Comparison of ENCODE assay signal across 26 cellular contexts in the genomic region with DNA sequence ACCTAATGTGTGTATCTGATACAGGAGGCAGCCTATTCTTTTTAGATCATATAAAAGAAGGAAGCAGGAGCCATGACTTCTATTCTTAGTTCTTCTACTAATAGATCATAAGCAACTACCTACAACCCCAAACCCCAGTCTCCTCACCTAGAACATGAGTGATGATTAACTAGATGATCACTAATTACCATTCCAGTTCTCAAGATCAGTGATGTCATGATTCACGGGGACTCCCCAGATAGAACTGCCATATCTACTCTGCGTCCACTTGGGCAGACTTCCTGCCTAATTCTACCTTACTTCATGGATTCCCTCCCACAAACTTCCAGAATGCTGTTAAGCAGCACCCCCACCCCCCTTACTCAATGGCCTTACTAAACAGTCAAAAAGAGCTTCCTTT.
"Had no signal": no experiment of that assay in that cellular context is flagged by ENCODE, and none has a peak within 500 bp of the region (broad histone marks: within the 10 kb centered on the region; RNA-seq: fewer than 3 reads in every experiment).

No MANE protein-coding gene starts in this region.

- H3K4me3 ChIP-seq: colonic mucosa, esophagus squamous epithelium, gastrocnemius medialis, heart right ventricle, left lung, lung had no signal

- H3K36me3 ChIP-seq: colonic mucosa, esophagus squamous epithelium, gastrocnemius medialis, heart right ventricle, left lung had no signal

- DNase-seq: colonic mucosa; cortex of kidney; effector CD8-positive, alpha-beta T cell; effector memory CD8-positive, alpha-beta T cell; endodermal cell; erythroblast; esophagus squamous epithelium; foreskin fibroblast; foreskin melanocyte; gastrocnemius medialis; glutamatergic neuron; head of caudate nucleus; heart right ventricle; hypothalamus; immature natural killer cell; islet precursor cell; kidney; kidney glomerular epithelial cell; left cardiac atrium; left lung; left ventricle myocardium superior; mammary epithelial cell; mesendoderm; midbrain had no signal

- H3K4me1 ChIP-seq: colonic mucosa, esophagus squamous epithelium, gastrocnemius medialis, heart right ventricle, left lung had no signal

- H3K27me3 ChIP-seq: colonic mucosa, esophagus squamous epithelium, gastrocnemius medialis, heart right ventricle, left lung had no signal

- H3K9me3 ChIP-seq: colonic mucosa, gastrocnemius medialis had no signal

- H3K27ac ChIP-seq: colonic mucosa, esophagus squamous epithelium, gastrocnemius medialis, heart right ventricle, left lung had no signal

- ATAC-seq: effector memory CD8-positive, alpha-beta T cell; esophagus mucosa; gastrocnemius medialis; heart right ventricle; left cardiac atrium; left lung; left ventricle myocardium superior had no signal
